Comparison of ENCODE assay signal across 8 cellular contexts in genomic region chrX:2608638-2609430, GRCh38.
DNase-seq lines count a peak whose midpoint lies in the region; ATAC-seq and TF ChIP-seq lines count a peak whose summit lies in the region.

No MANE protein-coding gene starts in this region.

- peak; percentile 80 for DNase-seq in WTC11 (ENCODE audit: low spot score)
- DNase-seq in dedifferentiated amniotic fluid mesenchymal stem cell (ENCODE audit: extremely low spot score), result peak; percentile 53
- peak; percentile 69 to 76 for DNase-seq in lung microvascular endothelial cell (ENCODE audit: low read depth in 2 of 2)
- peak; percentile 80 for DNase-seq in stimulated activated CD8-positive, alpha-beta memory T cell treated with anti-CD3 and anti-CD28 coated beads, Interleukin-12 subunit alpha, Interleukin-12 subunit beta, amount 100 ng/mL, for 4 hours (ENCODE audit: low read depth)
- no peak for DNase-seq in inferior parietal cortex (ENCODE audit: extremely low spot score)

- H3K4me3 Mint-ChIP-seq in WTC11, result peak overlapping the region; percentile 88

- TF ChIP-seq CTCF in 22Rv1 (IDR thresholded peaks at IDR 0.05), result no peak
- TF ChIP-seq CTCF in WTC11 (IDR thresholded peaks at IDR 0.05), result no peak

- POLR2A ChIA-PET in WTC11 (lab: Charles Lee), result no interaction called here

- ATAC-seq in GM19023 (IDR thresholded peaks at IDR 0.05; ENCODE audit: unreplicated experiment) (peak; percentile 93), HG03196 (IDR thresholded peaks at IDR 0.05; ENCODE audit: unreplicated experiment) (peak; percentile 88), WTC11 (peak; percentile 88)

- CTCF ChIA-PET in WTC11 (lab: Charles Lee), result no interaction called here

- H3K9me3 Mint-ChIP-seq in WTC11, result peaks cover 8% of the 10 kb centered on the region

- peaks cover 25% of the 10 kb centered on the region for H3K36me3 Mint-ChIP-seq in WTC11

- H3K27me3 Mint-ChIP-seq in WTC11 (ENCODE audit: low read depth), result no peaks in the 10 kb centered on the region; the same call in 1 of the 2 replicates

- peak overlapping the region; percentile 43 for H3K27ac ChIP-seq in 22Rv1

- H3K27ac Mint-ChIP-seq in WTC11, result peak overlapping the region; percentile 90

- H3K4me1 Mint-ChIP-seq in WTC11, result peaks cover 30% of the 10 kb centered on the region

TF ChIP-seq in WTC11, 78 proteins besides CTCF, POLR2A, EP300 and RAD21 (continues in another document):
- TF ChIP-seq ZNF671 (CRISPR knock-in tag; IDR thresholded peaks at IDR 0.05) (no peak), IRF2 (CRISPR knock-in tag; IDR thresholded peaks at IDR 0.05; ENCODE audit: borderline replicate concordance, low read depth) (no peak), NFYB (CRISPR knock-in tag; conservative IDR thresholded peaks at IDR 0.05; ENCODE audit: low read depth) (no peak), NFE2L1 (CRISPR knock-in tag; IDR thresholded peaks at IDR 0.05) (no peak), ZNF423 (CRISPR knock-in tag; IDR thresholded peaks at IDR 0.05) (no peak), ZNF219 (CRISPR knock-in tag; IDR thresholded peaks at IDR 0.05; ENCODE audit: borderline replicate concordance) (0 out of 2 replicates have a peak, but pooled peaks have one; percentile 11), USF2 (CRISPR knock-in tag; IDR thresholded peaks at IDR 0.05) (no peak), JAZF1 (CRISPR knock-in tag; IDR thresholded peaks at IDR 0.05) (no peak), ESRRA (CRISPR knock-in tag; IDR thresholded peaks at IDR 0.05; ENCODE audit: borderline replicate concordance) (0 out of 2 replicates have a peak, but pooled peaks have one; percentile 23), NR2C2 (CRISPR knock-in tag; IDR thresholded peaks at IDR 0.05) (no peak), SP1 (CRISPR knock-in tag; conservative IDR thresholded peaks at IDR 0.05) (peak; percentile 64), ZNF232 (CRISPR knock-in tag; IDR thresholded peaks at IDR 0.05) (no peak; the same call in 1 of the 2 replicates), CREM (CRISPR knock-in tag; IDR thresholded peaks at IDR 0.05) (no peak), ARID4B (CRISPR knock-in tag; IDR thresholded peaks at IDR 0.05; ENCODE audit: borderline replicate concordance) (no peak), MXD4 (CRISPR knock-in tag; IDR thresholded peaks at IDR 0.05; ENCODE audit: borderline replicate concordance) (no peak), CBFB (CRISPR knock-in tag; IDR thresholded peaks at IDR 0.05; ENCODE audit: low read depth) (no peak), ETV6 (CRISPR knock-in tag; IDR thresholded peaks at IDR 0.05) (0 out of 2 replicates have a peak, but pooled peaks have one; percentile 42), OVOL2 (CRISPR knock-in tag; IDR thresholded peaks at IDR 0.05; ENCODE audit: borderline replicate concordance) (no peak)
- TF ChIP-seq, protein P1, sequence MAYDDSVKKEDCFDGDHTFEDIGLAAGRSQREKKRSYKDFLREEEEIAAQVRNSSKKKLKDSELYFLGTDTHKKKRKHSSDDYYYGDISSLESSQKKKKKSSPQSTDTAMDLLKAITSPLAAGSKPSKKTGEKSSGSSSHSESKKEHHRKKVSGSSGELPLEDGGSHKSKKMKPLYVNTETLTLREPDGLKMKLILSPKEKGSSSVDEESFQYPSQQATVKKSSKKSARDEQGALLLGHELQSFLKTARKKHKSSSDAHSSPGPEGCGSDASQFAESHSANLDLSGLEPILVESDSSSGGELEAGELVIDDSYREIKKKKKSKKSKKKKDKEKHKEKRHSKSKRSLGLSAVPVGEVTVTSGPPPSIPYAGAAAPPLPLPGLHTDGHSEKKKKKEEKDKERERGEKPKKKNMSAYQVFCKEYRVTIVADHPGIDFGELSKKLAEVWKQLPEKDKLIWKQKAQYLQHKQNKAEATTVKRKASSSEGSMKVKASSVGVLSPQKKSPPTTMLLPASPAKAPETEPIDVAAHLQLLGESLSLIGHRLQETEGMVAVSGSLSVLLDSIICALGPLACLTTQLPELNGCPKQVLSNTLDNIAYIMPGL (CRISPR knock-in tag; IDR thresholded peaks at IDR 0.05), result peak; percentile 65
- TF ChIP-seq, protein P2, sequence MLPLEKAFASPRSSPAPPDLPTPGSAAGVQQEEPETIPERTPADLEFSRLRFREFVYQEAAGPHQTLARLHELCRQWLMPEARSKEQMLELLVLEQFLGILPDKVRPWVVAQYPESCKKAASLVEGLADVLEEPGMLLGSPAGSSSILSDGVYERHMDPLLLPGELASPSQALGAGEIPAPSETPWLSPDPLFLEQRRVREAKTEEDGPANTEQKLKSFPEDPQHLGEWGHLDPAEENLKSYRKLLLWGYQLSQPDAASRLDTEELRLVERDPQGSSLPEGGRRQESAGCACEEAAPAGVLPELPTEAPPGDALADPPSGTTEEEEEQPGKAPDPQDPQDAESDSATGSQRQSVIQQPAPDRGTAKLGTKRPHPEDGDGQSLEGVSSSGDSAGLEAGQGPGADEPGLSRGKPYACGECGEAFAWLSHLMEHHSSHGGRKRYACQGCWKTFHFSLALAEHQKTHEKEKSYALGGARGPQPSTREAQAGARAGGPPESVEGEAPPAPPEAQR (CRISPR knock-in tag; IDR thresholded peaks at IDR 0.05), result no peak
- TF ChIP-seq, protein P3, sequence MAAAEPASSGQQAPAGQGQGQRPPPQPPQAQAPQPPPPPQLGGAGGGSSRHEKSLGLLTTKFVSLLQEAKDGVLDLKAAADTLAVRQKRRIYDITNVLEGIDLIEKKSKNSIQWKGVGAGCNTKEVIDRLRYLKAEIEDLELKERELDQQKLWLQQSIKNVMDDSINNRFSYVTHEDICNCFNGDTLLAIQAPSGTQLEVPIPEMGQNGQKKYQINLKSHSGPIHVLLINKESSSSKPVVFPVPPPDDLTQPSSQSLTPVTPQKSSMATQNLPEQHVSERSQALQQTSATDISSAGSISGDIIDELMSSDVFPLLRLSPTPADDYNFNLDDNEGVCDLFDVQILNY (CRISPR knock-in tag; IDR thresholded peaks at IDR 0.05), result 0 out of 2 replicates have a peak, but pooled peaks have one; percentile 14
- TF ChIP-seq, protein P4, sequence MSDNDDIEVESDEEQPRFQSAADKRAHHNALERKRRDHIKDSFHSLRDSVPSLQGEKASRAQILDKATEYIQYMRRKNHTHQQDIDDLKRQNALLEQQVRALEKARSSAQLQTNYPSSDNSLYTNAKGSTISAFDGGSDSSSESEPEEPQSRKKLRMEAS (CRISPR knock-in tag; IDR thresholded peaks at IDR 0.05), result 0 out of 2 replicates have a peak, but pooled peaks have one; percentile 28
